20 cellular contexts compared by ENCODE assay signal in genomic region chr10:29096303-29096824, GRCh38.
DNase-seq lines count a peak whose midpoint lies in the region; ATAC-seq and TF ChIP-seq lines count a peak whose summit lies in the region.
"Had no signal": no experiment of that assay in that cellular context is flagged by ENCODE, and none has a peak within 500 bp of the region (broad histone marks: within the 10 kb centered on the region; RNA-seq: fewer than 3 reads in every experiment).

No MANE protein-coding gene starts in this region.

- no peaks in the 10 kb centered on the region for H3K79me1 ChIP-seq in mesendoderm (ENCODE audit: low read length)

- no peak overlapping the region for H4K5ac ChIP-seq in mesendoderm (ENCODE audit: low read length)

- H4K8ac ChIP-seq in mesendoderm (ENCODE audit: low read depth, low read length): peak overlapping the region; percentile 65

- TF ChIP-seq CTCF in uterus (IDR thresholded peaks at IDR 0.05): no peak

- no peak overlapping the region for H3K56ac ChIP-seq in mesendoderm (ENCODE audit: low read length)

- CTCF ChIA-PET in activated naive CD4-positive, alpha-beta T cell treated with anti-CD3 and anti-CD28 coated beads, Interleukin-2, amount 10 ng/mL, durations not matched to agents 7 days and 5 days (lab: Charles Lee): no interaction called here

- DNase-seq in CMK (ENCODE audit: low read depth) (peak; percentile 18), mesendoderm (no peak), NCI-H82 treated with DMSO at 0.1 percent for 48 hours (lab: John Stamatoyannopoulos, UW; ENCODE audit: unreplicated experiment) (no peak), uterus (no peak), midbrain (lab: John Stamatoyannopoulos, UW) (no peak)
- no peak for DNase-seq in activated naive CD4-positive, alpha-beta T cell treated with anti-CD3 and anti-CD28 coated beads, Interleukin-2, amount 10 ng/mL, durations not matched to agents 7 days and 5 days
- DNase-seq: Calu3; CD4-positive, CD25-positive, alpha-beta regulatory T cell; CD8-positive, alpha-beta T cell; DMS53; DMS79 treated with DMSO at 0.1 percent for 48 hours; GF-D8; H9 had no signal

- peak overlapping the region; percentile 26 for H2BK5ac ChIP-seq in mesendoderm (ENCODE audit: low read length)

- H3K79me2 ChIP-seq in mesendoderm (ENCODE audit: control insufficient read depth, insufficient read depth, low read length): no peaks in the 10 kb centered on the region

- H3K27me3 Mint-ChIP-seq in activated naive CD4-positive, alpha-beta T cell treated with anti-CD3 and anti-CD28 coated beads, Interleukin-2, amount 10 ng/mL, durations not matched to agents 7 days and 5 days: peaks cover 5% of the 10 kb centered on the region

- H3K27ac Mint-ChIP-seq in activated naive CD4-positive, alpha-beta T cell treated with anti-CD3 and anti-CD28 coated beads, Interleukin-2, amount 10 ng/mL, durations not matched to agents 7 days and 5 days: no peak overlapping the region
- H3K27ac Mint-ChIP-seq: B cell; CD4-positive, CD25-positive, alpha-beta regulatory T cell; CD8-positive, alpha-beta T cell; H9 had no signal

- H3K9me3 ChIP-seq in uterus: no peaks in the 10 kb centered on the region

- intact Hi-C loops in uterus (cut with DNase I; ENCODE audit: low total_unique reads): no loop called here

- peaks cover 3% of the 10 kb centered on the region for H3K9me3 Mint-ChIP-seq in activated naive CD4-positive, alpha-beta T cell treated with anti-CD3 and anti-CD28 coated beads, Interleukin-2, amount 10 ng/mL, durations not matched to agents 7 days and 5 days

- H3K4me2 ChIP-seq in mesendoderm (ENCODE audit: low read length): no peak overlapping the region
- H3K4me2 ChIP-seq: BLaER1 had no signal

- H3K36me3 ChIP-seq in mesendoderm (ENCODE audit: control insufficient read depth, insufficient read depth, low read length) (no peaks in the 10 kb centered on the region), uterus (no peaks in the 10 kb centered on the region)
- H3K36me3 ChIP-seq: BLaER1 had no signal

- peak overlapping the region; percentile 20 for H2AK5ac ChIP-seq in mesendoderm (ENCODE audit: low read length)

- no peaks in the 10 kb centered on the region for H3K36me3 Mint-ChIP-seq in activated naive CD4-positive, alpha-beta T cell treated with anti-CD3 and anti-CD28 coated beads, Interleukin-2, amount 10 ng/mL, durations not matched to agents 7 days and 5 days
- H3K36me3 Mint-ChIP-seq: CD4-positive, CD25-positive, alpha-beta regulatory T cell; CD8-positive, alpha-beta T cell had no signal

- no peak overlapping the region for H3K27ac ChIP-seq in mesendoderm (ENCODE audit: low read depth, low read length)
- no peak overlapping the region for H3K27ac ChIP-seq in uterus
- H3K27ac ChIP-seq: 22Rv1, BLaER1, C4-2B had no signal

- H3K4me3 ChIP-seq in mesendoderm (ENCODE audit: low read length) (no peak overlapping the region), uterus (no peak overlapping the region)
- H3K4me3 ChIP-seq: BLaER1 had no signal

- H3K4me1 ChIP-seq in mesendoderm (ENCODE audit: control insufficient read depth, low read depth, low read length): peaks cover 14% of the 10 kb centered on the region
- no peaks in the 10 kb centered on the region for H3K4me1 ChIP-seq in uterus
- H3K4me1 ChIP-seq: BLaER1 had no signal

- H3K4me3 Mint-ChIP-seq in activated naive CD4-positive, alpha-beta T cell treated with anti-CD3 and anti-CD28 coated beads, Interleukin-2, amount 10 ng/mL, durations not matched to agents 7 days and 5 days: no peak overlapping the region
- H3K4me3 Mint-ChIP-seq: B cell; CD4-positive, CD25-positive, alpha-beta regulatory T cell; CD8-positive, alpha-beta T cell; H9 had no signal

- H3K18ac ChIP-seq in mesendoderm (ENCODE audit: low read length): no peak overlapping the region

- no peak overlapping the region for H3K4ac ChIP-seq in mesendoderm (ENCODE audit: low read depth, low read length)

- H3K23ac ChIP-seq in mesendoderm (ENCODE audit: low read length): no peak overlapping the region

- no peak for TF ChIP-seq POLR2A in uterus (IDR thresholded peaks at IDR 0.05)

- no peaks in the 10 kb centered on the region for H3K4me1 Mint-ChIP-seq in activated naive CD4-positive, alpha-beta T cell treated with anti-CD3 and anti-CD28 coated beads, Interleukin-2, amount 10 ng/mL, durations not matched to agents 7 days and 5 days
- H3K4me1 Mint-ChIP-seq: B cell; CD4-positive, CD25-positive, alpha-beta regulatory T cell had no signal

- H3K9ac ChIP-seq in mesendoderm (ENCODE audit: low read length): no peak overlapping the region
- H3K9ac ChIP-seq: BLaER1 had no signal

- no peak overlapping the region for H2BK120ac ChIP-seq in mesendoderm (ENCODE audit: low read depth, low read length)

- H3K27me3 ChIP-seq in mesendoderm (ENCODE audit: insufficient read depth, low read length, poor library complexity): no peaks in the 10 kb centered on the region
- no peaks in the 10 kb centered on the region for H3K27me3 ChIP-seq in uterus
- H3K27me3 ChIP-seq: BLaER1 had no signal

- WGBS in mesendoderm (ENCODE audit: extremely low coverage, insufficient coverage, low lambda C conversion rate): no CpG with 5 or more reads among the region's 2 CpGs

- peak; percentile 52 for ATAC-seq in GM21825 (IDR thresholded peaks at IDR 0.05; ENCODE audit: unreplicated experiment)
- ATAC-seq in HG02678 (IDR thresholded peaks at IDR 0.05; ENCODE audit: unreplicated experiment): peak; percentile 60
- ATAC-seq: CD8-positive, alpha-beta T cell; HCT116 had no signal

- no peak overlapping the region for H2BK15ac ChIP-seq in mesendoderm (replicated peaks; ENCODE audit: low read depth)
